In genomic region chr11:134765565-134765964, GRCh38 we compare ENCODE assay signal across 27 cellular contexts.
"Had no signal": no experiment of that assay in that cellular context is flagged by ENCODE, and none has a peak within 500 bp of the region (broad histone marks: within the 10 kb centered on the region; RNA-seq: fewer than 3 reads in every experiment).

No MANE protein-coding gene starts in this region.

- H3K4me3 ChIP-seq: ovary, psoas muscle, right lobe of liver, sigmoid colon, stomach, thoracic aorta, thyroid gland, tibial nerve, upper lobe of left lung, vagina had no signal

- H3K9ac ChIP-seq: parathyroid adenoma had no signal

- FAIRE-seq: small intestine, urothelium cell line had no signal

- H3K4me1 ChIP-seq: parathyroid adenoma, psoas muscle, right lobe of liver, sigmoid colon, stomach, thyroid gland, tibial nerve, upper lobe of left lung, vagina had no signal

- H3K9me3 ChIP-seq: neutrophil, psoas muscle, right lobe of liver, thyroid gland, vagina had no signal

- DNase-seq: nephron progenitor cell; nucleus accumbens; ovary; posterior cingulate gyrus; psoas muscle; right cardiac atrium; right lobe of liver; sigmoid colon; small intestine; stimulated activated CD4-positive, alpha-beta T cell treated with anti-CD3 and anti-CD28 coated beads, Interleukin-15, amount 100 ng/mL, for 24 hours; stimulated activated CD4-positive, alpha-beta T cell treated with anti-CD3 and anti-CD28 coated beads, Interleukin-2, amount 100 ng/mL, for 24 hours; stimulated activated CD4-positive, alpha-beta T cell treated with anti-CD3 and anti-CD28 coated beads, Interleukin-2, amount 100 ng/mL, for 48 hours; stimulated activated CD4-positive, alpha-beta T cell treated with anti-CD3 and anti-CD28 coated beads, Interleukin-4, amount 100 ng/mL, for 24 hours; stimulated activated naive B cell treated with anti-CD40 and anti-IgM and Interleukin-4, amounts not matched to agents 10 μg/mL and 1 μg/mL and 100 μg/mL, for 72 hours; stimulated activated naive CD4-positive, alpha-beta T cell treated with Interleukin-2 at 50 U/mL for 16 hours; stomach; thyroid gland; trophoblast cell; upper lobe of left lung had no signal

- H3K27ac ChIP-seq: neutrophil, ovary, parathyroid adenoma, psoas muscle, right lobe of liver, sigmoid colon, stomach, thoracic aorta, thyroid gland, tibial nerve, upper lobe of left lung, vagina had no signal

- H3K36me3 ChIP-seq: neutrophil, ovary, right lobe of liver, sigmoid colon, stomach, thoracic aorta, thyroid gland, tibial nerve, upper lobe of left lung, vagina had no signal

- ATAC-seq: natural killer cell treated with Interleukin-12 subunit alpha and Interleukin-12 subunit beta and Interleukin-15 and Interleukin-18, amount 100 ng/mL, for 72 hours; psoas muscle; right cardiac atrium; right lobe of liver; stimulated activated effector memory CD8-positive, alpha-beta T cell treated with anti-CD3 and anti-CD28 coated beads, Interleukin-12 subunit alpha, Interleukin-12 subunit beta, amount 100 ng/mL, for 72 hours; stimulated activated naive B cell treated with anti-CD40 and anti-IgM and Interleukin-4, amounts not matched to agents 10 μg/mL and 1 μg/mL and 100 μg/mL, for 72 hours had no signal

- H3K79me2 ChIP-seq: parathyroid adenoma had no signal

- H2AFZ ChIP-seq: parathyroid adenoma had no signal

- H3K27me3 ChIP-seq: ovary, right lobe of liver, sigmoid colon, thyroid gland, tibial nerve, upper lobe of left lung, vagina had no signal
